14 cellular contexts compared by ENCODE assay signal in genomic region chr19:17327068-17327653, GRCh38. TPM values are rescaled to one million over a fixed set of nuclear protein-coding genes. Genes with fewer than 3 reads are reported as not detected.
A peak's percentile ranks its signal among the peaks of the same experiment; 100 is the strongest.
DNase-seq lines count a peak whose midpoint lies in the region; ATAC-seq and TF ChIP-seq lines count a peak whose summit lies in the region.
"Had no signal": no experiment of that assay in that cellular context is flagged by ENCODE, and none has a peak within 500 bp of the region (broad histone marks: within the 10 kb centered on the region; RNA-seq: fewer than 3 reads in every experiment).

No MANE protein-coding gene starts in this region.

- H3K9me3 Mint-ChIP-seq in CD8-positive, alpha-beta T cell = no peaks in the 10 kb centered on the region
- peaks cover 0 to 1% (median 0%) of the 10 kb centered on the region in 11 donors for H3K9me3 Mint-ChIP-seq in naive thymus-derived CD4-positive, alpha-beta T cell
- H3K9me3 Mint-ChIP-seq: dendritic cell treated with granulocyte-macrophage colony-stimulating factor and Interleukin-4, amounts not matched to agents 40 ng/mL and 50 ng/mL, for 4 days had no signal

- H3K9ac ChIP-seq in HUES6 (ENCODE audit: low read length) (peak overlapping the region; percentile 55), colonic mucosa (ENCODE audit: low read depth in 2 of 2, low read length in 2 of 2) (peak overlapping the region in 1 of 2 donors; percentile 0)

- CTCF ChIA-PET in CD8-positive, alpha-beta T cell (lab: Charles Lee) = interaction anchor here (0.6 to 1.7 kb wide), 3 partner anchors 61 to 141 kb away, joined by 3 to 5 read pairs (median 3); no protein-coding TSS in a partner anchor
- CTCF ChIA-PET in naive thymus-derived CD4-positive, alpha-beta T cell (lab: Charles Lee) = interaction anchor here (0.9 to 1.7 kb wide), 2 partner anchors 17 to 35 kb away, joined by 3 to 5 read pairs; partner anchors contain the start of gene DDA1

- TF ChIP-seq CTCF in CD8-positive, alpha-beta T cell (IDR thresholded peaks at IDR 0.05) = no peak
- TF ChIP-seq CTCF in colonic mucosa (IDR thresholded peaks at IDR 0.05) = no peak

- intact Hi-C loops in CD8-positive, alpha-beta T cell (cut with DNase I, micrococcal nuclease) = no loop called here
- intact Hi-C loops in colonic mucosa (cut with DNase I) = no loop called here
- intact Hi-C loops in naive thymus-derived CD4-positive, alpha-beta T cell (cut with micrococcal nuclease) = no loop called here

- no peak overlapping the region for H3K27ac ChIP-seq in CD8-positive, alpha-beta T cell (ENCODE audit: low read depth, low read length)
- H3K27ac ChIP-seq in HUES6 (ENCODE audit: low read depth, low read length) (peak overlapping the region; percentile 37), colonic mucosa (peak overlapping the region; percentile 73)
- no peak overlapping the region for H3K27ac ChIP-seq in naive thymus-derived CD4-positive, alpha-beta T cell (ENCODE audit: low read depth, low read length)
- H3K27ac ChIP-seq: BLaER1 treated with 17β-estradiol and CSF1 and Interleukin-3, amounts not matched to agents 10 nM and 100 nM; SJSA1 had no signal

- H3K4me3 Mint-ChIP-seq in CD8-positive, alpha-beta T cell = peak overlapping the region; percentile 49
- peak overlapping the region in 6 of 10 donors; percentile 18 to 85 (median 47) for H3K4me3 Mint-ChIP-seq in naive thymus-derived CD4-positive, alpha-beta T cell

- H3K27me3 ChIP-seq in CD8-positive, alpha-beta T cell (ENCODE audit: insufficient read depth, low read length) = no peaks in the 10 kb centered on the region
- H3K27me3 ChIP-seq in HUES6 (ENCODE audit: control insufficient read depth, insufficient read depth, low read length) = peaks cover 16% of the 10 kb centered on the region
- H3K27me3 ChIP-seq in colonic mucosa = peaks cover 10% of the 10 kb centered on the region
- H3K27me3 ChIP-seq in naive thymus-derived CD4-positive, alpha-beta T cell (ENCODE audit: control insufficient read depth in 2 of 2, insufficient read depth in 2 of 2, low read length in 2 of 2) = no peaks in the 10 kb centered on the region
- H3K27me3 ChIP-seq: SJSA1 had no signal

- ATAC-seq in CD8-positive, alpha-beta T cell = no peak
- ATAC-seq in naive thymus-derived CD4-positive, alpha-beta T cell = no peak

- H3K4me3 ChIP-seq in CD8-positive, alpha-beta T cell (ENCODE audit: low read depth, low read length) = no peak overlapping the region
- peak overlapping the region; percentile 59 for H3K4me3 ChIP-seq in HUES6 (ENCODE audit: low read depth, low read length)
- no peak overlapping the region for H3K4me3 ChIP-seq in colonic mucosa
- no peak overlapping the region for H3K4me3 ChIP-seq in naive thymus-derived CD4-positive, alpha-beta T cell (ENCODE audit: low read length)
- H3K4me3 ChIP-seq: BLaER1 treated with 17β-estradiol and CSF1 and Interleukin-3, amounts not matched to agents 10 nM and 100 nM; SJSA1 had no signal

- no peaks in the 10 kb centered on the region for H3K27me3 Mint-ChIP-seq in CD8-positive, alpha-beta T cell (ENCODE audit: low read depth)
- H3K27me3 Mint-ChIP-seq in naive thymus-derived CD4-positive, alpha-beta T cell = peaks cover 0 to 12% (median 0%) of the 10 kb centered on the region in 5 donors

- POLR2A ChIA-PET in CD8-positive, alpha-beta T cell (lab: Charles Lee) = interaction anchor here (0.7 kb wide), 1 partner anchor 22 kb away, joined by 4 read pairs; no protein-coding TSS in a partner anchor
- POLR2A ChIA-PET in naive thymus-derived CD4-positive, alpha-beta T cell (lab: Charles Lee) = interaction anchor here (0.6 to 6.6 kb wide), 3 partner anchors 10 to 60 kb away, joined by 3 to 36 read pairs (median 4); partner anchors contain the start of gene DDA1

- peaks cover 6% of the 10 kb centered on the region for H3K36me3 Mint-ChIP-seq in CD8-positive, alpha-beta T cell
- H3K36me3 Mint-ChIP-seq in naive thymus-derived CD4-positive, alpha-beta T cell = peaks cover 0 to 16% (median 0%) of the 10 kb centered on the region in 5 donors

- no peaks in the 10 kb centered on the region for H3K36me3 ChIP-seq in CD8-positive, alpha-beta T cell (ENCODE audit: insufficient read depth, low read length)
- H3K36me3 ChIP-seq in HUES6 (ENCODE audit: control insufficient read depth, insufficient read depth, low read length) (peaks cover 17% of the 10 kb centered on the region), colonic mucosa (no peaks in the 10 kb centered on the region)
- peaks cover 0 to 8% (median 0%) of the 10 kb centered on the region in 3 experiments for H3K36me3 ChIP-seq in naive thymus-derived CD4-positive, alpha-beta T cell (ENCODE audit: control insufficient read depth in 2 of 3, insufficient read depth in 3 of 3, low read length in 3 of 3)

- no peak overlapping the region for H3K27ac Mint-ChIP-seq in CD8-positive, alpha-beta T cell
- peak overlapping the region in 2 of 9 donors; percentile 22 to 55 for H3K27ac Mint-ChIP-seq in naive thymus-derived CD4-positive, alpha-beta T cell
- H3K27ac Mint-ChIP-seq: dendritic cell treated with granulocyte-macrophage colony-stimulating factor and Interleukin-4, amounts not matched to agents 40 ng/mL and 50 ng/mL, for 4 days had no signal

- peaks cover 11% of the 10 kb centered on the region for H3K4me1 ChIP-seq in CD8-positive, alpha-beta T cell (ENCODE audit: insufficient read depth, low read length)
- H3K4me1 ChIP-seq in HUES6 (ENCODE audit: control insufficient read depth, insufficient read depth, low read length) (peaks cover 13% of the 10 kb centered on the region), colonic mucosa (peaks cover 11% of the 10 kb centered on the region)
- H3K4me1 ChIP-seq in naive thymus-derived CD4-positive, alpha-beta T cell (ENCODE audit: control insufficient read depth in 2 of 2, insufficient read depth in 2 of 2, low read length in 2 of 2) = peaks cover 6 to 7% of the 10 kb centered on the region in 2 donors

- DNase-seq in CD8-positive, alpha-beta T cell = no peak
- no peak for DNase-seq in colonic mucosa
- DNase-seq in naive thymus-derived CD4-positive, alpha-beta T cell = no peak
- no peak for DNase-seq in iPS-NIHi11 (ENCODE audit: low spot score)
- DNase-seq in NOMO-1 treated with dmso at 0.1 percent for 144 hours (lab: John Stamatoyannopoulos, UW; ENCODE audit: unreplicated experiment) = no peak
- no peak for DNase-seq in C1 segment of cervical spinal cord (lab: John Stamatoyannopoulos, UW)
- DNase-seq in UCSD-AML1 (lab: John Stamatoyannopoulos, UW; ENCODE audit: unreplicated experiment) = no peak
- DNase-seq: activated T-cell treated with anti-CD3 and anti-CD28 coated beads for 4 hours, amniotic stem cell, NCI-H2029 treated with DMSO at 0.1 percent for 48 hours had no signal

- peaks cover 19% of the 10 kb centered on the region for H3K4me1 Mint-ChIP-seq in CD8-positive, alpha-beta T cell (ENCODE audit: low read depth)
- peaks cover 10 to 23% (median 16%) of the 10 kb centered on the region in 7 donors for H3K4me1 Mint-ChIP-seq in naive thymus-derived CD4-positive, alpha-beta T cell

- H3K9me3 ChIP-seq in CD8-positive, alpha-beta T cell (ENCODE audit: low read length) = no peaks in the 10 kb centered on the region
- H3K9me3 ChIP-seq in HUES6 (ENCODE audit: control insufficient read depth, insufficient read depth, low read depth, low read length) = no peaks in the 10 kb centered on the region
- H3K9me3 ChIP-seq in colonic mucosa = no peaks in the 10 kb centered on the region
- no peaks in the 10 kb centered on the region for H3K9me3 ChIP-seq in naive thymus-derived CD4-positive, alpha-beta T cell (ENCODE audit: control insufficient read depth in 2 of 3, low read length in 3 of 3)
- H3K9me3 ChIP-seq: BLaER1 treated with 17β-estradiol and CSF1 and Interleukin-3, amounts not matched to agents 10 nM and 100 nM; SJSA1 had no signal

RNA-seq across cellular contexts. Expression of gene ANO8, which starts 7.5 kb away (rescaled TPM):
- total RNA-seq in CD8-positive, alpha-beta T cell = 10 to 100 TPM; 11.6 to 12.5 TPM
- total RNA-seq in colonic mucosa = 10 to 100 TPM in 1 of 2 donors, 1 to 10 TPM in 1; 8.9 to 13.7 TPM
- total RNA-seq in naive thymus-derived CD4-positive, alpha-beta T cell = 10 to 100 TPM; 12.9 to 22.3 (median 16.9) TPM
- polyA plus RNA-seq in naive thymus-derived CD4-positive, alpha-beta T cell = under 1 TPM; 0.26 to 0.30 TPM

RNA-seq across cellular contexts. Expression of gene GTPBP3, which starts 10.2 kb away (rescaled TPM):
- total RNA-seq in CD8-positive, alpha-beta T cell = 10 to 100 TPM; 20.8 to 25.7 TPM
- 10 to 100 TPM; 15.4 to 26.9 TPM for total RNA-seq in colonic mucosa
- 10 to 100 TPM; 29.6 to 59.8 (median 40.4) TPM for total RNA-seq in naive thymus-derived CD4-positive, alpha-beta T cell
- polyA plus RNA-seq in naive thymus-derived CD4-positive, alpha-beta T cell = 10 to 100 TPM in 1 of 2 donors, 1 to 10 TPM in 1; 5.1 to 15.9 TPM

RNA-seq across cellular contexts. Expression of gene DDA1, which starts 17.8 kb away (rescaled TPM):
- 10 to 100 TPM; 47.7 to 54.6 TPM for total RNA-seq in CD8-positive, alpha-beta T cell
- 10 to 100 TPM; 39.1 to 45.0 TPM for total RNA-seq in colonic mucosa
- total RNA-seq in naive thymus-derived CD4-positive, alpha-beta T cell = 10 to 100 TPM; 31.6 to 41.9 (median 39.5) TPM
- 10 to 100 TPM; 19.7 to 30.9 TPM for polyA plus RNA-seq in naive thymus-derived CD4-positive, alpha-beta T cell

RNA-seq across cellular contexts. Expression of gene MRPL34, which starts 21.5 kb away (rescaled TPM):
- total RNA-seq in CD8-positive, alpha-beta T cell = 10 to 100 TPM; 29.5 to 33.8 TPM
- total RNA-seq in colonic mucosa = 100 to 1,000 TPM; 127 to 184 TPM
- total RNA-seq in naive thymus-derived CD4-positive, alpha-beta T cell = 10 to 100 TPM; 37.0 to 76.0 (median 73.3) TPM
- 100 to 1,000 TPM; 203 to 217 TPM for polyA plus RNA-seq in naive thymus-derived CD4-positive, alpha-beta T cell

RNA-seq across cellular contexts. Expression of gene ABHD8, which starts 23.9 kb away (rescaled TPM):
- total RNA-seq in CD8-positive, alpha-beta T cell = 1 to 10 TPM; 3.3 to 3.9 TPM
- 1 to 10 TPM; 4.3 to 5.2 TPM for total RNA-seq in colonic mucosa
- total RNA-seq in naive thymus-derived CD4-positive, alpha-beta T cell = 10 to 100 TPM in 2 of 5 experiments, 1 to 10 TPM in 3; 7.0 to 12.3 (median 9.5) TPM
- polyA plus RNA-seq in naive thymus-derived CD4-positive, alpha-beta T cell = 10 to 100 TPM in 1 of 2 donors, 1 to 10 TPM in 1; 7.5 to 12.4 TPM

Comparison
In these comparisons a context has a peak if more than half of its experiments do, and no peak if none do; other contexts are left out.
1. H3K27ac ChIP-seq: peak in HUES6 (single experiment) and colonic mucosa (single experiment); none in CD8-positive, alpha-beta T cell (single experiment) and naive thymus-derived CD4-positive, alpha-beta T cell (single experiment).